In the genomic region with DNA sequence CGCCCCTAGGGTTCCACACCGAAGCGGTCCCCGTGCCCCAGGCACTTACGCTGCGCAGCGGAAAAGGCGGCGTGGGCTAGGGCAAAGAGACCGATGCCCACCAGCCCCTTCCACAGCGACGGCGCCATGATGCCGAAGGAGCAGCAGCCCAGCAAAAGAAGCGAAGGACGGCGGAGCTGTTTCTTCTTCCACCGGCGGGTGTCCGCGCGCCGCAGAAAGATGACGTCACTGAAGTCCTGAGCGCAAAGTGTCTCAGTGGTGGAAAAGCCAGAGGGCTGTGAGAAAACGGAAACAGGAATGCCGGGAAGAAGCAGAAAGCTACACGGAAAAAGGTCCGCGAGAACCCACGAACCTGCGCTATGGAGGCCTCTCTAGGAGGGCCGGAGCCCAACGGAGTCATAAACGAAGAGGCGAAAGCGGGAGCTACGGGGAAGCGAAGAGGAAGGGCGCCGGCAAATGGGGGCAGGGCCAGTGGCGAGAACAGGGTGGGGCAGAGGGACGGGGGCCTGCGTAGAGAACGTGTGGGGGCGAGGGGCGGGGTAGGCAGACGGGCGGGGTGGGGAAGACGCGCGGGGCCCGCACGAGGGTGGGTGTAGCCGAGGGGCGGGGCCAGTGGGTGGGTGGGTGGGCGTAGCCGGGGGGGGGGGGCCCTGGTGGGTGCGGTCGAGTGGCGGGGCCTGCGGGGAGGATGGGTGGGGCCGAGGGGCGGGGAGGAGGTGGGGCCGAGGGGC, we compare ENCODE assay signal across 8 cellular contexts. TPM values are rescaled to one million over a fixed set of nuclear protein-coding genes. Genes with fewer than 3 reads are reported as not detected.
DNase-seq lines count a peak whose midpoint lies in the region; ATAC-seq and TF ChIP-seq lines count a peak whose summit lies in the region.

A gene (minus strand): TSS at position 441 of the 731 bp plus-strand sequence. CDS start 313 bp downstream, at position 128.

- H3K27me3 ChIP-seq in adrenal gland (no peaks in the 10 kb centered on the region), heart right ventricle (no peaks in the 10 kb centered on the region)

- no peaks in the 10 kb centered on the region for H3K36me3 Mint-ChIP-seq in type B pancreatic cell

- H3K4me3 Mint-ChIP-seq in type B pancreatic cell: peak within 1 kb of the TSS; percentile 99

- H3K9me3 Mint-ChIP-seq in type B pancreatic cell: no peaks in the 10 kb centered on the region

- no peaks in the 10 kb centered on the region for H3K27me3 Mint-ChIP-seq in type B pancreatic cell

- 0 to 37% (median 16%) methylated on average over 11 to 49 of the region's 65 CpGs for WGBS in adrenal gland, 4 donors
- 0% methylated on average over 45 to 48 of the region's 65 CpGs for WGBS in heart right ventricle, 2 donors

- H3K4me1 ChIP-seq in adrenal gland (replicated peaks in 1 of 2) (peaks cover 0 to 9% of the 10 kb centered on the region in 2 donors), heart right ventricle (peaks cover 0 to 24% (median 16%) of the 10 kb centered on the region in 9 donors)

- TF ChIP-seq CTCF in GM12875 (IDR thresholded peaks at IDR 0.05; ENCODE audit: borderline replicate concordance, insufficient read depth, low read depth, low read length) (no peak), adrenal gland (IDR thresholded peaks at IDR 0.05) (peak in 3 of 6 experiments; percentile 12 to 28 (median 17)), heart right ventricle (IDR thresholded peaks at IDR 0.05) (no peak), type B pancreatic cell (conservative IDR thresholded peaks at IDR 0.05) (peak; percentile 29)

- peak within 1 kb of the TSS; percentile 79 to 91 (median 89) for H3K27ac ChIP-seq in adrenal gland
- H3K27ac ChIP-seq in heart right ventricle: peak within 1 kb of the TSS; percentile 80 to 96 (median 92)

- intact Hi-C loops in adrenal gland (cut with DNase I) (no loop called here), heart right ventricle (cut with DNase I) (loop anchor here in 1 of 10 donors (2.0 kb wide), 1 partner anchor 523 kb away; a partner anchor contains a TSS), posterior cingulate gyrus (cut with DNase I) (loop anchor here (5.0 kb wide), 1 partner anchor 524 kb away; a partner anchor contains a TSS)

- no peaks in the 10 kb centered on the region for H3K36me3 ChIP-seq in adrenal gland (replicated peaks in 1 of 2)
- peaks cover 0 to 8% (median 0%) of the 10 kb centered on the region in 9 donors for H3K36me3 ChIP-seq in heart right ventricle

- peak within 1 kb of the TSS; percentile 99 for H3K27ac Mint-ChIP-seq in type B pancreatic cell

- H3K4me3 ChIP-seq in GM12875 (ENCODE audit: low read depth, low read length): peak within 1 kb of the TSS; percentile 86
- H3K4me3 ChIP-seq in adrenal gland: peak within 1 kb of the TSS in 3 of 4 donors; percentile 48 to 65 (median 60)
- peak within 1 kb of the TSS; percentile 64 to 90 (median 80) for H3K4me3 ChIP-seq in heart right ventricle

- peaks cover 13% of the 10 kb centered on the region for H3K4me1 Mint-ChIP-seq in type B pancreatic cell (ENCODE audit: unreplicated experiment)

- peak; percentile 87 for DNase-seq in NCI-H146 (lab: John Stamatoyannopoulos, UW)
- DNase-seq in T-helper 1 cell: peak; percentile 67 to 88 (median 78)
- peak; percentile 80 to 91 (median 84) for DNase-seq in adrenal gland
- DNase-seq in heart right ventricle: peak; percentile 80 to 84
- peak; percentile 64 to 97 (median 78) for DNase-seq in posterior cingulate gyrus
- DNase-seq in type B pancreatic cell (ENCODE audit: extremely low spot score, unreplicated experiment): peak; percentile 79

- no peaks in the 10 kb centered on the region for H3K9me3 ChIP-seq in adrenal gland (replicated peaks in 1 of 3)
- H3K9me3 ChIP-seq in heart right ventricle: no peaks in the 10 kb centered on the region

- peak; percentile 24 to 41 for TF ChIP-seq POLR2A in adrenal gland (IDR thresholded peaks at IDR 0.05)

- ATAC-seq in HG02840 (IDR thresholded peaks at IDR 0.05; ENCODE audit: low FRiP score, unreplicated experiment) (peak; percentile 78), heart right ventricle (peak; percentile 91 to 96 (median 95))

RNA-seq across cellular contexts. Expression of the gene that starts here (rescaled TPM):
- total RNA-seq in adrenal gland: 10 to 100 TPM in 7 of 8 donors, 1 to 10 TPM in 1; 8.2 to 23.5 (median 13.7) TPM
- 10 to 100 TPM in 1 of 3 donors, 1 to 10 TPM in 2; 1.4 to 20.7 (median 2.9) TPM for polyA plus RNA-seq in adrenal gland
- total RNA-seq in heart right ventricle: 10 to 100 TPM; 22.4 to 29.5 (median 26.4) TPM
- polyA plus RNA-seq in heart right ventricle: 10 to 100 TPM in 1 of 2 donors, 1 to 10 TPM in 1; 1.5 to 12.7 TPM
- total RNA-seq in type B pancreatic cell (ENCODE audit: low replicate concordance): 18.3 and 19.3 TPM in 2 replicates

Comparison
In these comparisons a context has a peak if more than half of its experiments do, and no peak if none do; other contexts are left out.
1. Peak in every context shown above with its lines: DNase-seq, ATAC-seq, H3K4me3 ChIP-seq and H3K27ac ChIP-seq.